Comparison of ENCODE assay signal across 37 cellular contexts in the genomic region with DNA sequence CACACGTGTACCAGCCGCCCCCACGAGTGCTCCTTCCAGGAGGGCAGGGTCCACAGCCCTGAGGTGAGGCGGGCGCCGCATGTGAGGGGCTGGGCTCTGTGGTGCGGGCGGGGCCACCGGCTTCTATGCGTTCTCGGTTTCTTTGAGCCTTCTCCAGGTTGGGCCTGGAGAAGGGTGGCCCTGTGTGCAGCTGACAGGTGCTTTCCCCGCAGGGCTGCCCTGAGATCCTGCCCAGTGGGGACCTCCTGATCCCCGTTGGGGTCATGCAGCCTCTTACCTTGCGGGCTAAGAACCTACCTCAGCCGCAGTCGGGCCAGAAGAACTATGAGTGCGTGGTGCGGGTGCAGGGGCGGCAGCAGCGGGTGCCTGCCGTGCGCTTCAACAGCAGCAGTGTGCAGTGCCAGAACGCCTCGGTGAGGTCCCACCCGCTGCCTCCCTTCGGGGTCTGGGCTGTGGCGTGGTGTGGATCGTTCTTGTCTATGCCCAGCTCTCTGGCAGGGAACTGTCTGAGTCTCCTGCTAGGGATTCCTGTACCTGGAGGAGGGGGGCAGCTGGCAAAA.
"Had no signal": no experiment of that assay in that cellular context is flagged by ENCODE, and none has a peak within 500 bp of the region (broad histone marks: within the 10 kb centered on the region; RNA-seq: fewer than 3 reads in every experiment).

No MANE protein-coding gene starts in this region.

- H3K4me3 ChIP-seq: adrenal gland, ascending aorta, body of pancreas, breast epithelium, cardiac muscle cell had no signal

- ATAC-seq: activated naive CD4-positive, alpha-beta T cell treated with anti-CD3 and anti-CD28 coated beads, Interleukin-2, amount 50 U/mL, for 72 hours; activated naive CD8-positive, alpha-beta T cell treated with anti-CD3 and anti-CD28 coated beads, Interleukin-2, amount 50 U/mL, for 24 hours; activated T-cell treated with anti-CD3 and anti-CD28 coated beads, Interleukin-2, amount 50 U/mL, for 4 hours; activated T-cell treated with anti-CD3 and anti-CD28 coated beads, Interleukin-2, amount 50 U/mL, for 72 hours; activated T-helper 17 cell treated with anti-CD3 and anti-CD28 coated beads, Interleukin-2, amount 50 U/mL, for 72 hours; body of pancreas had no signal

- H3K4me1 Mint-ChIP-seq: activated naive CD4-positive, alpha-beta T cell treated with anti-CD3 and anti-CD28 coated beads, Interleukin-2, amount 50 U/mL, for 24 hours; activated naive CD8-positive, alpha-beta T cell treated with anti-CD3 and anti-CD28 coated beads for 36 hours; activated T-helper 17 cell treated with anti-CD3 and anti-CD28 coated beads, Interleukin-2, amount 50 U/mL, for 72 hours had no signal

- H3K9me3 Mint-ChIP-seq: activated naive CD4-positive, alpha-beta T cell treated with anti-CD3 and anti-CD28 coated beads for 36 hours; activated naive CD4-positive, alpha-beta T cell treated with anti-CD3 and anti-CD28 coated beads, Interleukin-2, amount 10 ng/mL, durations not matched to agents 7 days and 5 days; activated naive CD4-positive, alpha-beta T cell treated with anti-CD3 and anti-CD28 coated beads, Interleukin-2, amount 50 U/mL, for 24 hours; activated naive CD4-positive, alpha-beta T cell treated with anti-CD3 and anti-CD28 coated beads, Interleukin-2, amount 50 U/mL, for 72 hours; activated naive CD8-positive, alpha-beta T cell treated with anti-CD3 and anti-CD28 coated beads for 36 hours; activated naive CD8-positive, alpha-beta T cell treated with anti-CD3 and anti-CD28 coated beads, Interleukin-2, amount 10 ng/mL, durations not matched to agents 7 days and 5 days; activated naive CD8-positive, alpha-beta T cell treated with anti-CD3 and anti-CD28 coated beads, Interleukin-2, amount 50 U/mL, for 24 hours; activated T-cell treated with anti-CD3 and anti-CD28 coated beads, Interleukin-2, amount 50 U/mL, for 24 hours; activated T-cell treated with anti-CD3 and anti-CD28 coated beads, Interleukin-2, amount 50 U/mL, for 4 hours; activated T-cell treated with anti-CD3 and anti-CD28 coated beads, Interleukin-2, amount 50 U/mL, for 72 hours; activated T-helper 1 cell treated with anti-CD3 and anti-CD28 coated beads, Interleukin-12 subunit alpha, Interleukin-12 subunit beta, Interleukin-2, Interleukin-4 antibody, amounts not matched to agents 30 ng/mL and 10 ng/mL and 1 ng/mL, durations not matched to agents 14 hours and 24 hours and 36 hours; activated T-helper 17 cell treated with anti-CD3 and anti-CD28 coated beads, Interleukin-2, amount 50 U/mL, for 72 hours; activated T-helper 2 cell treated with anti-CD3 and anti-CD28 coated beads, Interferon-gamma antibody, Interleukin-2, Interleukin-4, amounts not matched to agents 10 μg/mL and 5 μg/mL and 100 μg/mL, durations not matched to agents 14 hours and 24 hours and 36 hours; central memory CD8-positive, alpha-beta T cell had no signal

- H3K27ac Mint-ChIP-seq: activated naive CD4-positive, alpha-beta T cell treated with anti-CD3 and anti-CD28 coated beads for 36 hours; activated naive CD4-positive, alpha-beta T cell treated with anti-CD3 and anti-CD28 coated beads, Interleukin-2, amount 10 ng/mL, durations not matched to agents 7 days and 5 days; activated naive CD4-positive, alpha-beta T cell treated with anti-CD3 and anti-CD28 coated beads, Interleukin-2, amount 50 U/mL, for 24 hours; activated naive CD4-positive, alpha-beta T cell treated with anti-CD3 and anti-CD28 coated beads, Interleukin-2, amount 50 U/mL, for 72 hours; activated naive CD8-positive, alpha-beta T cell; activated naive CD8-positive, alpha-beta T cell treated with anti-CD3 and anti-CD28 coated beads for 36 hours; activated naive CD8-positive, alpha-beta T cell treated with anti-CD3 and anti-CD28 coated beads, Interleukin-2, amount 10 ng/mL, durations not matched to agents 7 days and 5 days; activated naive CD8-positive, alpha-beta T cell treated with anti-CD3 and anti-CD28 coated beads, Interleukin-2, amount 50 U/mL, for 24 hours; activated T-cell treated with anti-CD3 and anti-CD28 coated beads, Interleukin-2, amount 50 U/mL, for 24 hours; activated T-cell treated with anti-CD3 and anti-CD28 coated beads, Interleukin-2, amount 50 U/mL, for 72 hours; activated T-helper 1 cell treated with anti-CD3 and anti-CD28 coated beads, Interleukin-12 subunit alpha, Interleukin-12 subunit beta, Interleukin-2, Interleukin-4 antibody, amounts not matched to agents 30 ng/mL and 10 ng/mL and 1 ng/mL, durations not matched to agents 14 hours and 24 hours and 36 hours; activated T-helper 17 cell treated with anti-CD3 and anti-CD28 coated beads, Interleukin-2, amount 50 U/mL, for 72 hours; activated T-helper 2 cell treated with anti-CD3 and anti-CD28 coated beads, Interferon-gamma antibody, Interleukin-2, Interleukin-4, amounts not matched to agents 10 μg/mL and 5 μg/mL and 100 μg/mL, durations not matched to agents 14 hours and 24 hours and 36 hours; brain had no signal

- H3K4me1 ChIP-seq: adrenal gland, ascending aorta, body of pancreas, breast epithelium had no signal

- H3K4me3 Mint-ChIP-seq: activated naive CD4-positive, alpha-beta T cell treated with anti-CD3 and anti-CD28 coated beads for 36 hours; activated naive CD4-positive, alpha-beta T cell treated with anti-CD3 and anti-CD28 coated beads, Interleukin-2, amount 10 ng/mL, durations not matched to agents 7 days and 5 days; activated naive CD4-positive, alpha-beta T cell treated with anti-CD3 and anti-CD28 coated beads, Interleukin-2, amount 50 U/mL, for 24 hours; activated naive CD8-positive, alpha-beta T cell; activated naive CD8-positive, alpha-beta T cell treated with anti-CD3 and anti-CD28 coated beads for 36 hours; activated naive CD8-positive, alpha-beta T cell treated with anti-CD3 and anti-CD28 coated beads, Interleukin-2, amount 10 ng/mL, durations not matched to agents 7 days and 5 days; activated naive CD8-positive, alpha-beta T cell treated with anti-CD3 and anti-CD28 coated beads, Interleukin-2, amount 50 U/mL, for 24 hours; activated T-cell treated with anti-CD3 and anti-CD28 coated beads, Interleukin-2, amount 50 U/mL, for 24 hours; activated T-cell treated with anti-CD3 and anti-CD28 coated beads, Interleukin-2, amount 50 U/mL, for 4 hours; activated T-cell treated with anti-CD3 and anti-CD28 coated beads, Interleukin-2, amount 50 U/mL, for 72 hours; activated T-helper 1 cell treated with anti-CD3 and anti-CD28 coated beads, Interleukin-12 subunit alpha, Interleukin-12 subunit beta, Interleukin-2, Interleukin-4 antibody, amounts not matched to agents 30 ng/mL and 10 ng/mL and 1 ng/mL, durations not matched to agents 14 hours and 24 hours and 36 hours; activated T-helper 17 cell treated with anti-CD3 and anti-CD28 coated beads, Interleukin-2, amount 50 U/mL, for 72 hours; brain; central memory CD8-positive, alpha-beta T cell had no signal

- DNase-seq: activated effector memory CD4-positive, alpha-beta T cell treated with anti-CD3 and anti-CD28 coated beads, Interleukin-2, amount 50 U/mL, for 16 hours; activated effector memory CD4-positive, alpha-beta T cell treated with Interleukin-2 at 50 U/mL for 16 hours; activated gamma-delta T cell; activated gamma-delta T cell treated with Interleukin-2 at 50 U/mL for 16 hours; activated naive CD4-positive, alpha-beta T cell; activated naive CD4-positive, alpha-beta T cell treated with anti-CD3 and anti-CD28 coated beads for 36 hours; activated naive CD4-positive, alpha-beta T cell treated with anti-CD3 and anti-CD28 coated beads, Interleukin-2, amount 10 ng/mL, durations not matched to agents 7 days and 5 days; activated naive CD4-positive, alpha-beta T cell treated with anti-CD3 and anti-CD28 coated beads, Interleukin-2, amount 50 U/mL, for 16 hours; activated naive CD4-positive, alpha-beta T cell treated with Interleukin-2 at 50 U/mL for 16 hours; activated naive CD8-positive, alpha-beta T cell treated with anti-CD3 and anti-CD28 coated beads for 36 hours; activated naive CD8-positive, alpha-beta T cell treated with anti-CD3 and anti-CD28 coated beads, Interleukin-2, amount 10 ng/mL, durations not matched to agents 7 days and 5 days; activated naive CD8-positive, alpha-beta T cell treated with anti-CD3 and anti-CD28 coated beads, Interleukin-2, amount 50 U/mL, for 24 hours; activated T-cell treated with anti-CD3 and anti-CD28 coated beads, Interleukin-2, amount 50 U/mL, for 1 hour; activated T-cell treated with anti-CD3 and anti-CD28 coated beads, Interleukin-2, amount 50 U/mL, for 24 hours; activated T-cell treated with anti-CD3 and anti-CD28 coated beads, Interleukin-2, amount 50 U/mL, for 4 hours; activated T-cell treated with anti-CD3 and anti-CD28 coated beads, Interleukin-2, amount 50 U/mL, for 48 hours; activated T-cell treated with anti-CD3 and anti-CD28 coated beads, Interleukin-2, amount 50 U/mL, for 72 hours; adrenal gland; amniotic stem cell; amygdala; anterior cingulate cortex; aorta; body of pancreas; brain microvascular endothelial cell; central memory CD4-positive, alpha-beta T cell; cerebellar nuclear complex had no signal

- H3K36me3 ChIP-seq: breast epithelium, cardiac muscle cell had no signal

- H3K27me3 Mint-ChIP-seq: activated naive CD4-positive, alpha-beta T cell treated with anti-CD3 and anti-CD28 coated beads, Interleukin-2, amount 10 ng/mL, durations not matched to agents 7 days and 5 days; activated naive CD4-positive, alpha-beta T cell treated with anti-CD3 and anti-CD28 coated beads, Interleukin-2, amount 50 U/mL, for 24 hours; activated naive CD8-positive, alpha-beta T cell; activated naive CD8-positive, alpha-beta T cell treated with anti-CD3 and anti-CD28 coated beads for 36 hours; activated naive CD8-positive, alpha-beta T cell treated with anti-CD3 and anti-CD28 coated beads, Interleukin-2, amount 10 ng/mL, durations not matched to agents 7 days and 5 days; activated naive CD8-positive, alpha-beta T cell treated with anti-CD3 and anti-CD28 coated beads, Interleukin-2, amount 50 U/mL, for 24 hours; activated T-cell treated with anti-CD3 and anti-CD28 coated beads, Interleukin-2, amount 50 U/mL, for 24 hours; activated T-helper 17 cell treated with anti-CD3 and anti-CD28 coated beads, Interleukin-2, amount 50 U/mL, for 72 hours; central memory CD8-positive, alpha-beta T cell had no signal

- H3K9me3 ChIP-seq: adrenal gland, ascending aorta, body of pancreas had no signal

- H3K36me3 Mint-ChIP-seq: activated naive CD4-positive, alpha-beta T cell treated with anti-CD3 and anti-CD28 coated beads, Interleukin-2, amount 50 U/mL, for 72 hours; activated naive CD8-positive, alpha-beta T cell; activated naive CD8-positive, alpha-beta T cell treated with anti-CD3 and anti-CD28 coated beads for 36 hours; activated naive CD8-positive, alpha-beta T cell treated with anti-CD3 and anti-CD28 coated beads, Interleukin-2, amount 10 ng/mL, durations not matched to agents 7 days and 5 days had no signal

- H3K27me3 ChIP-seq: adrenal gland, ascending aorta, body of pancreas, brain microvascular endothelial cell, cardiac muscle cell had no signal

- H3K27ac ChIP-seq: adrenal gland, ascending aorta, body of pancreas, brain microvascular endothelial cell, breast epithelium, cardiac muscle cell had no signal
